In genomic region chr3:194142156-194142910, GRCh38 we compare ENCODE assay signal across 1 cellular context.
A peak's percentile ranks its signal among the peaks of the same experiment; 100 is the strongest.
TF ChIP-seq lines count a peak whose summit lies in the region.

No MANE protein-coding gene starts in this region.

TF ChIP-seq in K562, 482 proteins besides CTCF, POLR2A, EP300 and RAD21 (continued from another document):
- TF ChIP-seq CUX1 (CRISPR knock-in tag; IDR thresholded peaks at IDR 0.05) (0 out of 2 replicates have a peak, but pooled peaks have one; percentile 57), ZNF436 (CRISPR knock-in tag; IDR thresholded peaks at IDR 0.05) (no peak), ZC3H4 (CRISPR knock-in tag; IDR thresholded peaks at IDR 0.05; ENCODE audit: borderline replicate concordance) (0 out of 2 replicates have a peak, but pooled peaks have one; percentile 14), ZNF668 (CRISPR knock-in tag; IDR thresholded peaks at IDR 0.05) (peak; percentile 86; the same call in 1 of the 2 replicates)
